Comparison of ENCODE assay signal across 2 cellular contexts in the genomic region with DNA sequence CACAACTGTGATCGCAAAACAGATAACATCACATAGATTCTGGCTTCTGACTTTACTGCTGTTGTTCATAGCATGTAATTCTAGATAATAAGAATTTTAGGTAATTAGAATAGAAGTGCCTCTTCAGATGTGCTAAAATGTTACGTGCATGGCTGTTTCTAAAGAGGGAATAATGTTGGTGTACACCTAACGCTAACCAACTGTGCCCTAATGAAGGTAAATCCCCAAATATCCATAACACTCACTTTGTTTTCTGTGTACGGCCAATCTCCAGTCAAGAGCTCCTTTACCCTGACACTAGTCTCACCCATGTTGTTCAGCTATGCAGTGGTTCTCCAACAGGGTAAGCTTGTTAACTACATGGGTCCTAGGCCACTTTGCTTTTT.
TF ChIP-seq lines count a peak whose summit lies in the region.

No MANE protein-coding gene starts in this region.

TF ChIP-seq in GM23338, 12 proteins besides CTCF, POLR2A, EP300 and RAD21 (continues in another document):
- TF ChIP-seq POLR2AphosphoS5 (IDR thresholded peaks at IDR 0.05; ENCODE audit: low read depth) (no peak), NANOG (IDR thresholded peaks at IDR 0.05; ENCODE audit: borderline replicate concordance) (no peak), REST (IDR thresholded peaks at IDR 0.05; ENCODE audit: unreplicated experiment) (no peak), EZH2 (IDR thresholded peaks at IDR 0.05; ENCODE audit: low read depth, unreplicated experiment) (no peak), STAT1 (IDR thresholded peaks at IDR 0.05; ENCODE audit: unreplicated experiment) (no peak), JUNB (IDR thresholded peaks at IDR 0.05; ENCODE audit: unreplicated experiment) (no peak), CREB1 (CRISPR knock-in tag; IDR thresholded peaks at IDR 0.05; ENCODE audit: low read depth) (no peak), ZNF114 (CRISPR knock-in tag; IDR thresholded peaks at IDR 0.05) (no peak)
- TF ChIP-seq, protein P1, sequence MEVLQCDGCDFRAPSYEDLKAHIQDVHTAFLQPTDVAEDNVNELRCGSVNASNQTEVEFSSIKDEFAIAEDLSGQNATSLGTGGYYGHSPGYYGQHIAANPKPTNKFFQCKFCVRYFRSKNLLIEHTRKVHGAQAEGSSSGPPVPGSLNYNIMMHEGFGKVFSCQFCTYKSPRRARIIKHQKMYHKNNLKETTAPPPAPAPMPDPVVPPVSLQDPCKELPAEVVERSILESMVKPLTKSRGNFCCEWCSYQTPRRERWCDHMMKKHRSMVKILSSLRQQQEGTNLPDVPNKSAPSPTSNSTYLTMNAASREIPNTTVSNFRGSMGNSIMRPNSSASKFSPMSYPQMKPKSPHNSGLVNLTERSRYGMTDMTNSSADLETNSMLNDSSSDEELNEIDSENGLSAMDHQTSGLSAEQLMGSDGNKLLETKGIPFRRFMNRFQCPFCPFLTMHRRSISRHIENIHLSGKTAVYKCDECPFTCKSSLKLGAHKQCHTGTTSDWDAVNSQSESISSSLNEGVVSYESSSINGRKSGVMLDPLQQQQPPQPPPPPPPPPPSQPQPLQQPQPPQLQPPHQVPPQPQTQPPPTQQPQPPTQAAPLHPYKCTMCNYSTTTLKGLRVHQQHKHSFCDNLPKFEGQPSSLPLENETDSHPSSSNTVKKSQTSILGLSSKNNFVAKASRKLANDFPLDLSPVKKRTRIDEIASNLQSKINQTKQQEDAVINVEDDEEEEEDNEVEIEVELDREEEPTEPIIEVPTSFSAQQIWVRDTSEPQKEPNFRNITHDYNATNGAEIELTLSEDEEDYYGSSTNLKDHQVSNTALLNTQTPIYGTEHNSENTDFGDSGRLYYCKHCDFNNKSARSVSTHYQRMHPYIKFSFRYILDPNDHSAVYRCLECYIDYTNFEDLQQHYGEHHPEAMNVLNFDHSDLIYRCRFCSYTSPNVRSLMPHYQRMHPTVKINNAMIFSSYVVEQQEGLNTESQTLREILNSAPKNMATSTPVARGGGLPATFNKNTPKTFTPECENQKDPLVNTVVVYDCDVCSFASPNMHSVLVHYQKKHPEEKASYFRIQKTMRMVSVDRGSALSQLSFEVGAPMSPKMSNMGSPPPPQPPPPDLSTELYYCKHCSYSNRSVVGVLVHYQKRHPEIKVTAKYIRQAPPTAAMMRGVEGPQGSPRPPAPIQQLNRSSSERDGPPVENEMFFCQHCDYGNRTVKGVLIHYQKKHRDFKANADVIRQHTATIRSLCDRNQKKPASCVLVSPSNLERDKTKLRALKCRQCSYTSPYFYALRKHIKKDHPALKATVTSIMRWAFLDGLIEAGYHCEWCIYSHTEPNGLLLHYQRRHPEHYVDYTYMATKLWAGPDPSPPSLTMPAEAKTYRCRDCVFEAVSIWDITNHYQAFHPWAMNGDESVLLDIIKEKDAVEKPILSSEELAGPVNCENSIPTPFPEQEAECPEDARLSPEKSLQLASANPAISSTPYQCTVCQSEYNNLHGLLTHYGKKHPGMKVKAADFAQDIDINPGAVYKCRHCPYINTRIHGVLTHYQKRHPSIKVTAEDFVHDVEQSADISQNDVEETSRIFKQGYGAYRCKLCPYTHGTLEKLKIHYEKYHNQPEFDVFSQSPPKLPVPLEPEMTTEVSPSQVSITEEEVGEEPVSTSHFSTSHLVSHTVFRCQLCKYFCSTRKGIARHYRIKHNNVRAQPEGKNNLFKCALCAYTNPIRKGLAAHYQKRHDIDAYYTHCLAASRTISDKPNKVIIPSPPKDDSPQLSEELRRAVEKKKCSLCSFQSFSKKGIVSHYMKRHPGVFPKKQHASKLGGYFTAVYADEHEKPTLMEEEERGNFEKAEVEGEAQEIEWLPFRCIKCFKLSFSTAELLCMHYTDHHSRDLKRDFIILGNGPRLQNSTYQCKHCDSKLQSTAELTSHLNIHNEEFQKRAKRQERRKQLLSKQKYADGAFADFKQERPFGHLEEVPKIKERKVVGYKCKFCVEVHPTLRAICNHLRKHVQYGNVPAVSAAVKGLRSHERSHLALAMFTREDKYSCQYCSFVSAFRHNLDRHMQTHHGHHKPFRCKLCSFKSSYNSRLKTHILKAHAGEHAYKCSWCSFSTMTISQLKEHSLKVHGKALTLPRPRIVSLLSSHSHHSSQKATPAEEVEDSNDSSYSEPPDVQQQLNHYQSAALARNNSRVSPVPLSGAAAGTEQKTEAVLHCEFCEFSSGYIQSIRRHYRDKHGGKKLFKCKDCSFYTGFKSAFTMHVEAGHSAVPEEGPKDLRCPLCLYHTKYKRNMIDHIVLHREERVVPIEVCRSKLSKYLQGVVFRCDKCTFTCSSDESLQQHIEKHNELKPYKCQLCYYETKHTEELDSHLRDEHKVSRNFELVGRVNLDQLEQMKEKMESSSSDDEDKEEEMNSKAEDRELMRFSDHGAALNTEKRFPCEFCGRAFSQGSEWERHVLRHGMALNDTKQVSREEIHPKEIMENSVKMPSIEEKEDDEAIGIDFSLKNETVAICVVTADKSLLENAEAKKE (CRISPR knock-in tag; IDR thresholded peaks at IDR 0.05): no peak
- TF ChIP-seq, protein P2, sequence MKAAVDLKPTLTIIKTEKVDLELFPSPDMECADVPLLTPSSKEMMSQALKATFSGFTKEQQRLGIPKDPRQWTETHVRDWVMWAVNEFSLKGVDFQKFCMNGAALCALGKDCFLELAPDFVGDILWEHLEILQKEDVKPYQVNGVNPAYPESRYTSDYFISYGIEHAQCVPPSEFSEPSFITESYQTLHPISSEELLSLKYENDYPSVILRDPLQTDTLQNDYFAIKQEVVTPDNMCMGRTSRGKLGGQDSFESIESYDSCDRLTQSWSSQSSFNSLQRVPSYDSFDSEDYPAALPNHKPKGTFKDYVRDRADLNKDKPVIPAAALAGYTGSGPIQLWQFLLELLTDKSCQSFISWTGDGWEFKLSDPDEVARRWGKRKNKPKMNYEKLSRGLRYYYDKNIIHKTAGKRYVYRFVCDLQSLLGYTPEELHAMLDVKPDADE (IDR thresholded peaks at IDR 0.05): no peak

TF ChIP-seq in H1, 55 proteins besides CTCF, POLR2A, EP300 and RAD21:
- TF ChIP-seq HDAC6 (IDR thresholded peaks at IDR 0.05; ENCODE audit: low read depth, low read length) (no peak), YY1 (IDR thresholded peaks at IDR 0.05; ENCODE audit: low read depth, low read length) (no peak), SAP30 (IDR thresholded peaks at IDR 0.05; ENCODE audit: insufficient read depth, insufficient replicate concordance, low read length) (no peak), ZNF274 (IDR thresholded peaks at IDR 0.05; ENCODE audit: borderline replicate concordance, extremely low read depth, low read length) (no peak), CHD7 (IDR thresholded peaks at IDR 0.05; ENCODE audit: insufficient replicate concordance, low read length) (no peak), ASH2L (IDR thresholded peaks at IDR 0.05; ENCODE audit: low read length) (no peak), TCF12 (IDR thresholded peaks at IDR 0.05; ENCODE audit: low read depth, low read length) (no peak), NRF1 (IDR thresholded peaks at IDR 0.05; ENCODE audit: low read depth, low read length) (no peak), SRF (IDR thresholded peaks at IDR 0.05; ENCODE audit: low read depth, low read length) (no peak), SIRT6 (IDR thresholded peaks at IDR 0.05; ENCODE audit: low read length) (no peak), SP4 (IDR thresholded peaks at IDR 0.05; ENCODE audit: low read length) (no peak), CTBP2 (IDR thresholded peaks at IDR 0.05; ENCODE audit: borderline replicate concordance, insufficient read depth, insufficient read length, low read length) (no peak), USF2 (IDR thresholded peaks at IDR 0.05; ENCODE audit: low read length) (no peak), BRCA1 (IDR thresholded peaks at IDR 0.05; ENCODE audit: low read depth, low read length) (no peak), BACH1 (IDR thresholded peaks at IDR 0.05; ENCODE audit: low read length) (no peak), EZH2 (IDR thresholded peaks at IDR 0.05; ENCODE audit: low read depth, low read length, severe bottlenecking) (no peak)
